1 cellular context compared by ENCODE assay signal in genomic region chr7:138926241-138926612, GRCh38.
TF ChIP-seq lines count a peak whose summit lies in the region.

No MANE protein-coding gene starts in this region.

TF ChIP-seq in GM23338, 12 proteins besides CTCF, POLR2A, EP300 and RAD21 (continued from another document):
- no peak for TF ChIP-seq ZNF462 (CRISPR knock-in tag; IDR thresholded peaks at IDR 0.05)
- no peak for TF ChIP-seq STAT1 (IDR thresholded peaks at IDR 0.05; ENCODE audit: unreplicated experiment)
- TF ChIP-seq POLR2AphosphoS5 (IDR thresholded peaks at IDR 0.05; ENCODE audit: low read depth), result no peak
- TF ChIP-seq EZH2 (IDR thresholded peaks at IDR 0.05; ENCODE audit: low read depth, unreplicated experiment), result no peak
